Comparison of ENCODE assay signal across 8 cellular contexts in genomic region chr12:118377891-118378470, GRCh38. TPM values are rescaled to one million over a fixed set of nuclear protein-coding genes. Genes with fewer than 3 reads are reported as not detected.
DNase-seq lines count a peak whose midpoint lies in the region; ATAC-seq and TF ChIP-seq lines count a peak whose summit lies in the region.

No MANE protein-coding gene starts in this region.

- H3K27me3 ChIP-seq in ACC112 (ENCODE audit: insufficient read depth, low read length) = no peaks in the 10 kb centered on the region
- no peaks in the 10 kb centered on the region for H3K27me3 ChIP-seq in dorsolateral prefrontal cortex
- H3K27me3 ChIP-seq in lung (ENCODE audit: control insufficient read depth, insufficient read depth) = no peaks in the 10 kb centered on the region

- DNase-seq in GM13976 (ENCODE audit: low spot score) = peak; percentile 74
- DNase-seq in NCI-H526 treated with DMSO at 0.1 percent for 48 hours (lab: John Stamatoyannopoulos, UW) = peak; percentile 31
- peak; percentile 62 to 70 for DNase-seq in activated CD4-positive, alpha-beta T cell treated with anti-CD3 and anti-CD28 coated beads, Interleukin-2, amount 50 U/mL, for 24 hours (ENCODE audit: low read depth in 1 of 2, low spot score in 1 of 2)
- peak in 9 of 10 donors; percentile 49 to 78 (median 65) for DNase-seq in dorsolateral prefrontal cortex
- peak; percentile 75 for DNase-seq in lung (ENCODE audit: low spot score)
- peak in 2 of 3 donors; percentile 44 to 63 for DNase-seq in stimulated activated CD4-positive, alpha-beta T cell treated with anti-CD3 and anti-CD28 coated beads, TNF-alpha, amount 100 ng/mL, for 48 hours (ENCODE audit: low read depth in 3 of 3)

- ATAC-seq in lung (ENCODE audit: insufficient read depth, low FRiP score) = no peak
- no peak for ATAC-seq in HG02870 (IDR thresholded peaks at IDR 0.05; ENCODE audit: unreplicated experiment)

- intact Hi-C loops in dorsolateral prefrontal cortex (cut with DNase I) = loop anchor here (2.0 to 10.0 kb wide), 5 partner anchors 256 to 1287 kb away; partner anchors contain the start of genes PRKAB1 (in 1 of the 2) and WSB2 (in 1 of the 2)

- TF ChIP-seq CTCF in GM13976 (IDR thresholded peaks at IDR 0.05; ENCODE audit: borderline replicate concordance, control extremely low read depth, extremely low read depth, insufficient read depth, missing control alignments) = peak; percentile 87
- TF ChIP-seq CTCF in dorsolateral prefrontal cortex (IDR thresholded peaks at IDR 0.05 in 54 of 56, conservative IDR thresholded peaks at IDR 0.05 in 2 of 56; ENCODE audit: low read depth in 1 of 56, partially characterized antibody in 56 of 56) = peak; percentile 93 to 100 (median 98)
- TF ChIP-seq CTCF in lung (IDR thresholded peaks at IDR 0.05; ENCODE audit: control extremely low read depth, extremely low read depth) = peak; percentile 92

- H3K79me2 ChIP-seq in ACC112 (ENCODE audit: control insufficient read depth, insufficient read depth, low read length, unreplicated experiment) = peaks cover 34% of the 10 kb centered on the region

- H3K27ac ChIP-seq in ACC112 (ENCODE audit: low read depth, low read length) = peak overlapping the region; percentile 29; the same call in 1 of the 2 replicates
- peak overlapping the region in 50 of 59 donors; percentile 3 to 100 (median 98) for H3K27ac ChIP-seq in dorsolateral prefrontal cortex
- H3K27ac ChIP-seq in lung (ENCODE audit: low read depth in 1 of 2, low read length in 1 of 2) = peak overlapping the region in 1 of 2 donors; percentile 56

- in situ Hi-C loops in GM13976 (cut with MboI; ENCODE audit: low sequenced_read_pairs, unreplicated experiment) = loop anchor here (10.0 kb wide), 1 partner anchor 503 kb away; no protein-coding TSS in a partner anchor

- peaks cover 3% of the 10 kb centered on the region; the same call in 1 of the 2 replicates for H3K36me3 ChIP-seq in ACC112 (ENCODE audit: insufficient read depth, low read length)
- peaks cover 9% of the 10 kb centered on the region in 2 donors for H3K36me3 ChIP-seq in lung (ENCODE audit: control insufficient read depth in 2 of 2, insufficient read depth in 2 of 2, low read length in 2 of 2)

- H3K4me3 ChIP-seq in ACC112 (ENCODE audit: low read depth, low read length) = peak overlapping the region; percentile 93
- peak overlapping the region; percentile 63 to 100 (median 97) for H3K4me3 ChIP-seq in dorsolateral prefrontal cortex
- peak overlapping the region; percentile 35 for H3K4me3 ChIP-seq in lung

- H2AFZ ChIP-seq in ACC112 (ENCODE audit: low read length, unreplicated experiment) = no peak overlapping the region

- 33 to 35% methylated on average over 8 of the region's 8 CpGs for WGBS in lung, 2 donors

- H3K9me3 ChIP-seq in lung (ENCODE audit: control insufficient read depth in 2 of 2, insufficient read depth in 1 of 2, low read length in 1 of 2) = no peaks in the 10 kb centered on the region

- H3K4me1 ChIP-seq in ACC112 (ENCODE audit: control insufficient read depth, insufficient read depth, low read length, unreplicated experiment) (peaks cover 24% of the 10 kb centered on the region), lung (ENCODE audit: control insufficient read depth in 2 of 2, insufficient read depth in 2 of 2, low read length in 2 of 2) (peaks cover 0 to 19% of the 10 kb centered on the region in 2 donors)

RNA-seq across cellular contexts. Expression of gene SUDS3, which starts 1.6 kb away (rescaled TPM):
- total RNA-seq in dorsolateral prefrontal cortex (10 to 100 TPM; 27.0 to 62.6 (median 45.6) TPM), lung (100 to 1,000 TPM in 1 of 2 donors, 10 to 100 TPM in 1; 23.0 to 106 TPM)
- 10 to 100 TPM; 10.9 to 12.5 TPM for polyA plus RNA-seq in lung

RNA-seq across cellular contexts. Expression of gene TAOK3, which starts 5.3 kb away (rescaled TPM):
- total RNA-seq in dorsolateral prefrontal cortex (100 to 1,000 TPM in 1 of 120 experiments, 10 to 100 TPM in 119; 47.3 to 103 (median 73.3) TPM), lung (10 to 100 TPM; 45.5 to 54.5 TPM)
- polyA plus RNA-seq in lung = 10 to 100 TPM; 19.9 to 29.9 TPM

Comparison
In these comparisons a context has a peak if more than half of its experiments do, and no peak if none do; other contexts are left out.
1. H3K4me3 ChIP-seq: peak in every context shown above with its lines; median percentile 97 in dorsolateral prefrontal cortex; 93 in ACC112; 35 in lung.